1 cellular context compared by ENCODE assay signal in genomic region chr17:80892019-80892855, GRCh38.
A peak's percentile ranks its signal among the peaks of the same experiment; 100 is the strongest.
TF ChIP-seq lines count a peak whose summit lies in the region.

No MANE protein-coding gene starts in this region.

TF ChIP-seq in K562, 482 proteins besides CTCF, POLR2A, EP300 and RAD21 (continued from another document and continues in another):
- TF ChIP-seq PRPF4 (IDR thresholded peaks at IDR 0.05; ENCODE audit: insufficient read depth, low read depth, low read length, poor library complexity, severe bottlenecking) (no peak), GABPA (tag; conservative IDR thresholded peaks at IDR 0.05; ENCODE audit: low read depth) (no peak; the same call in none of the 2 replicates), ZNF699 (CRISPR knock-in tag; IDR thresholded peaks at IDR 0.05; ENCODE audit: insufficient replicate concordance) (no peak), JUNB (CRISPR knock-in tag; conservative IDR thresholded peaks at IDR 0.05) (peak; percentile 82), PML (IDR thresholded peaks at IDR 0.05; ENCODE audit: low read length) (0 out of 2 replicates have a peak, but pooled peaks have one; percentile 33), SOX6 (IDR thresholded peaks at IDR 0.05) (peak; percentile 60; the same call in 1 of the 2 replicates), ELF1 (tag; IDR thresholded peaks at IDR 0.05) (peak; percentile 36; the same call in 1 of the 2 replicates), ZBTB33 (CRISPR knock-in tag; IDR thresholded peaks at IDR 0.05) (peak; percentile 66; the same call in 1 of the 2 replicates), TEAD4 (IDR thresholded peaks at IDR 0.05; ENCODE audit: low read length) (0 out of 2 replicates have a peak, but pooled peaks have one; percentile 1), TEAD4 (CRISPR knock-in tag; IDR thresholded peaks at IDR 0.05; ENCODE audit: borderline replicate concordance) (no peak), TARDBP (IDR thresholded peaks at IDR 0.05) (0 out of 2 replicates have a peak, but pooled peaks have one; percentile 44), TBL1XR1 (IDR thresholded peaks at IDR 0.05; ENCODE audit: low read length in 2 of 2) (peak in 1 of 2 experiments; percentile 43; a peak in 1 of 4 replicates), SNRNP70 (optimal IDR thresholded peaks at IDR 0.05; ENCODE audit: low read depth, low read length) (no peak), TSHZ1 (CRISPR knock-in tag; IDR thresholded peaks at IDR 0.05) (no peak), POLR2G (IDR thresholded peaks at IDR 0.05; ENCODE audit: low read depth, low read length) (no peak; the same call in 1 of the 2 replicates), HMG20B (CRISPR knock-in tag; IDR thresholded peaks at IDR 0.05) (no peak), PURB (CRISPR knock-in tag; IDR thresholded peaks at IDR 0.05; ENCODE audit: low read depth) (no peak), HNRNPUL1 (IDR thresholded peaks at IDR 0.05; ENCODE audit: low read length) (no peak), CEBPB (tag; IDR thresholded peaks at IDR 0.05) (peak; percentile 92), ZNF507 (tag; conservative IDR thresholded peaks at IDR 0.05) (no peak), MGA (IDR thresholded peaks at IDR 0.05) (peak; percentile 89), KLF13 (tag; IDR thresholded peaks at IDR 0.05; ENCODE audit: borderline replicate concordance, low read depth) (no peak), ATF7 (IDR thresholded peaks at IDR 0.05) (peak; percentile 87), ZKSCAN8 (CRISPR knock-in tag; IDR thresholded peaks at IDR 0.05) (no peak), RNF219 (CRISPR knock-in tag; IDR thresholded peaks at IDR 0.05) (no peak), SP1 (CRISPR knock-in tag; IDR thresholded peaks at IDR 0.05) (0 out of 2 replicates have a peak, but pooled peaks have one; percentile 21), MTA2 (IDR thresholded peaks at IDR 0.05; ENCODE audit: low read depth) (no peak), DLX4 (CRISPR knock-in tag; IDR thresholded peaks at IDR 0.05) (no peak), ZBTB9 (CRISPR knock-in tag; IDR thresholded peaks at IDR 0.05) (0 out of 2 replicates have a peak, but pooled peaks have one; percentile 73), ZNF75A (CRISPR knock-in tag; IDR thresholded peaks at IDR 0.05) (no peak), RBBP5 (IDR thresholded peaks at IDR 0.05; ENCODE audit: borderline replicate concordance, insufficient read depth, low read length, poor library complexity, severe bottlenecking) (no peak), NBN (IDR thresholded peaks at IDR 0.05; ENCODE audit: low read depth) (peak; percentile 40; the same call in 1 of the 2 replicates), PREB (CRISPR knock-in tag; IDR thresholded peaks at IDR 0.05) (no peak), ZNF175 (CRISPR knock-in tag; IDR thresholded peaks at IDR 0.05; ENCODE audit: low read depth) (no peak; the same call in 1 of the 2 replicates), TRIM24 (IDR thresholded peaks at IDR 0.05) (no peak), MECOM (CRISPR knock-in tag; IDR thresholded peaks at IDR 0.05) (peak; percentile 54; the same call in 1 of the 2 replicates), TOE1 (IDR thresholded peaks at IDR 0.05; ENCODE audit: borderline replicate concordance) (peak; percentile 52; the same call in 1 of the 2 replicates), TOE1 (CRISPR knock-in tag; IDR thresholded peaks at IDR 0.05; ENCODE audit: borderline replicate concordance, low read depth) (no peak)
